In the genomic region with DNA sequence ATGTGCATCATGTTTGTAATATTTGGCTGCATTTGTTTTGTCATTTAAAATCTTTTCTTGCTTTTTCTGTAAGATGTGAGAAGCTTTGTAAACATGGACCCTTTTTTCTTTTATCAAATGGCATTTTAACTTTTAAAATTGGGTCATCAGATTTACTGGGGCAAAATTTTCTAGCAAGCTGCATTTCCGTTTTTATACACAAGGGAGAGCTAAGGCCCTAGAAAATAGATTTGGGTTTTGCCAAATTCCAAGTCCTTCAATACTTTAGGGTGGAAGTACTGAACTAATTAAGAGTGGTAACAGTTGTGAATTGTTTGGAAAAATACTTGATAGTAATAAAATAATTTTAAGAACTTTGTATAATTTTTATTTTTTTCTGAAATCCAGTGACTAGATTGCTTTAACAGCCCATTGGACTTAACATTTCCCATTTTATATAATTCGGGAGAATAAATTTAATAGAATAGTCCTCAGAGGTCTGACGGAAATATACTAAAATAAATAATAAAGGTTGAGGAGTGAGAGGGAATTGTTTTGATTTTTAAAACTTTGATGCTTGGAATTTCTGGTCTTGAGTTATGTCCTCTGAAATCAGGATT, we compare ENCODE assay signal across 9 cellular contexts.
A peak's percentile ranks its signal among the peaks of the same experiment; 100 is the strongest.
DNase-seq lines count a peak whose midpoint lies in the region; ATAC-seq and TF ChIP-seq lines count a peak whose summit lies in the region.
"Had no signal": no experiment of that assay in that cellular context is flagged by ENCODE, and none has a peak within 500 bp of the region (broad histone marks: within the 10 kb centered on the region; RNA-seq: fewer than 3 reads in every experiment).

No MANE protein-coding gene starts in this region.

- H2AK5ac ChIP-seq in neuronal stem cell (ENCODE audit: low read depth, low read length): no peak overlapping the region

- H3K4me1 ChIP-seq in neuronal stem cell (ENCODE audit: control insufficient read depth in 2 of 2, insufficient read depth in 1 of 2, low read depth in 1 of 2, low read length in 2 of 2): peaks cover 3 to 4% of the 10 kb centered on the region in 2 donors

- H3K23ac ChIP-seq in neuronal stem cell (ENCODE audit: low read depth, low read length, poor library complexity): no peak overlapping the region

- no peak overlapping the region for H2BK120ac ChIP-seq in neuronal stem cell (ENCODE audit: low read depth, low read length)

- no peak overlapping the region for H2AFZ ChIP-seq in neuronal stem cell (ENCODE audit: low read length)

- H3K27me3 ChIP-seq in dorsolateral prefrontal cortex (no peaks in the 10 kb centered on the region), neuronal stem cell (ENCODE audit: control insufficient read depth in 3 of 3, insufficient read depth in 3 of 3, low read depth in 1 of 3, low read length in 3 of 3) (no peaks in the 10 kb centered on the region)

- H3K9ac ChIP-seq in neuronal stem cell (ENCODE audit: low read depth, low read length, poor library complexity): no peak overlapping the region

- no peak overlapping the region for H2BK5ac ChIP-seq in neuronal stem cell (ENCODE audit: low read length)

- peak; percentile 2 for DNase-seq in SKM-1 (lab: John Stamatoyannopoulos, UW; ENCODE audit: unreplicated experiment)
- DNase-seq in SKM-1 treated with dmso at 0.1 percent for 144 hours (lab: John Stamatoyannopoulos, UW; ENCODE audit: unreplicated experiment): no peak
- peak; percentile 10 to 46 for DNase-seq in NCI-H524 (lab: John Stamatoyannopoulos, UW)
- DNase-seq in dorsolateral prefrontal cortex: no peak
- DNase-seq in neuronal stem cell (ENCODE audit: low spot score): peak; percentile 17
- DNase-seq in NCI-H1436 (lab: John Stamatoyannopoulos, UW): no peak
- no peak for DNase-seq in stimulated activated CD4-positive, alpha-beta T cell treated with anti-CD3 and anti-CD28 coated beads, Interleukin-12 subunit alpha, Interleukin-12 subunit beta, amount 100 ng/mL, for 4 hours
- DNase-seq: activated naive CD8-positive, alpha-beta T cell treated with anti-CD3 and anti-CD28 coated beads, Interleukin-2, amount 10 ng/mL, durations not matched to agents 7 days and 5 days had no signal

- H3K9me3 ChIP-seq in neuronal stem cell (replicated peaks in 1 of 2; ENCODE audit: control insufficient read depth in 2 of 2, insufficient read depth in 1 of 2, low read depth in 1 of 2, low read length in 2 of 2): no peaks in the 10 kb centered on the region

- H3K27ac ChIP-seq in dorsolateral prefrontal cortex (no peak overlapping the region), neuronal stem cell (replicated peaks; ENCODE audit: low read length) (no peak overlapping the region)

- intact Hi-C loops in dorsolateral prefrontal cortex (cut with DNase I): loop anchor here (5.0 to 10.0 kb wide), 3 partner anchors 492 to 595 kb away; a partner anchor contains a TSS

- no peak overlapping the region for H2BK15ac ChIP-seq in neuronal stem cell (ENCODE audit: low read length)

- H4K8ac ChIP-seq in neuronal stem cell (ENCODE audit: low read depth, low read length): no peak overlapping the region

- no peak overlapping the region for H4K91ac ChIP-seq in neuronal stem cell (ENCODE audit: low read depth, low read length, poor library complexity)

- H3K36me3 ChIP-seq in neuronal stem cell (replicated peaks in 1 of 2; ENCODE audit: control insufficient read depth in 2 of 2, insufficient read depth in 2 of 2, low read length in 2 of 2): no peaks in the 10 kb centered on the region

- no peak overlapping the region for H3K4ac ChIP-seq in neuronal stem cell (ENCODE audit: low read length)

- no peak overlapping the region for H3K14ac ChIP-seq in neuronal stem cell (ENCODE audit: low read length)

- no peak overlapping the region for H3K18ac ChIP-seq in neuronal stem cell (ENCODE audit: low read length)

- no peaks in the 10 kb centered on the region for H3K79me1 ChIP-seq in neuronal stem cell (ENCODE audit: low read depth, low read length)

- WGBS in neuronal stem cell (ENCODE audit: extremely low coverage in 2 of 2, insufficient read length in 2 of 2, insufficient replicate concordance in 1 of 2), 2 donors: 100% methylated on average over 1 of the region's 3 CpGs

- TF ChIP-seq CTCF in dorsolateral prefrontal cortex (IDR thresholded peaks at IDR 0.05 in 54 of 56, conservative IDR thresholded peaks at IDR 0.05 in 2 of 56; ENCODE audit: low read depth in 1 of 56, partially characterized antibody in 56 of 56): peak; percentile 53 to 82 (median 71)

- H3K4me3 ChIP-seq in dorsolateral prefrontal cortex (no peak overlapping the region), neuronal stem cell (ENCODE audit: low read length in 2 of 2) (no peak overlapping the region)

- H2BK12ac ChIP-seq in neuronal stem cell (ENCODE audit: low read length): no peak overlapping the region

- no peak overlapping the region for H3K4me2 ChIP-seq in neuronal stem cell (ENCODE audit: insufficient read depth, low read length, poor library complexity, severe bottlenecking)

- ATAC-seq in GM19324 (IDR thresholded peaks at IDR 0.05; ENCODE audit: low FRiP score, unreplicated experiment): no peak

Comparison
In these comparisons a context has a peak if more than half of its experiments do, and no peak if none do; other contexts are left out.
1. DNase-seq: peak in SKM-1 (single experiment), NCI-H524 (2 of 2) and neuronal stem cell (single experiment); none in SKM-1 treated with dmso at 0.1 percent for 144 hours (single experiment), dorsolateral prefrontal cortex (0 of 10), NCI-H1436 (single experiment) and stimulated activated CD4-positive, alpha-beta T cell treated with anti-CD3 and anti-CD28 coated beads, Interleukin-12 subunit alpha, Interleukin-12 subunit beta, amount 100 ng/mL, for 4 hours (single experiment).